In genomic region chr11:62752994-62753735, GRCh38 we compare ENCODE assay signal across 1 cellular context.
TF ChIP-seq lines count a peak whose summit lies in the region.

No MANE protein-coding gene starts in this region.

TF ChIP-seq in A549, 52 proteins besides CTCF, POLR2A, EP300 and RAD21 (continued from another document):
- TF ChIP-seq REST (IDR thresholded peaks at IDR 0.05) = no peak
